10 cellular contexts compared by ENCODE assay signal in the genomic region with DNA sequence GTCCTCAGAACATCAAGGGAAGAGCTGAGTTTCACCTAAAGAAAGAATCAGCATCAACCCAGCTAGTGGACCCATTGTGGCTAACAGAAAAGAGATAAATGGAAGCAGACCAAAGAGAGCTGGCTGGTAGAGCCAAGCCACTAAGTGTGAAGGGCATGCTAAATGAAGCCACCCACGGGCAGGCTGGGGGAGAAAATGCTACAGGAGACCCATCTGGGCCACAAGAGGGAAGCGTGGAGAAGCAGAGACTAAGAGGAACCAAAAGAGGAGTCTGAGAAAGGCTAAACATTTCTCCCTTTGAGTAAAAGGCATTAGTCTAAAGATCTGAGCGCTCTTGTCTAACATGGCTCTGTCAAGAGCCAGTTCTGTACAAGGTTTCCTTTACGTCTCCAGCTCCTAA. TPM values are rescaled to one million over a fixed set of nuclear protein-coding genes. Genes with fewer than 3 reads are reported as not detected.
DNase-seq lines count a peak whose midpoint lies in the region; ATAC-seq lines count a peak whose summit lies in the region.
"Had no signal": no experiment of that assay in that cellular context is flagged by ENCODE, and none has a peak within 500 bp of the region (broad histone marks: within the 10 kb centered on the region; RNA-seq: fewer than 3 reads in every experiment).

No MANE protein-coding gene starts in this region.

- peak; percentile 11 for DNase-seq in stimulated activated CD4-positive, alpha-beta T cell treated with anti-CD3 and anti-CD28 coated beads, Interleukin-15, amount 100 ng/mL, for 24 hours
- no peak for DNase-seq in stimulated activated CD4-positive, alpha-beta T cell treated with anti-CD3 and anti-CD28 coated beads, Interleukin-2, amount 100 ng/mL, for 24 hours
- DNase-seq in UCSD-AML1 (lab: John Stamatoyannopoulos, UW; ENCODE audit: unreplicated experiment), result peak; percentile 34
- DNase-seq in activated CD4-positive, CD25-positive, alpha-beta regulatory T cell (lab: John Stamatoyannopoulos, UW), result no peak
- DNase-seq in cerebellum (ENCODE audit: low spot score), result no peak
- no peak for DNase-seq in occipital lobe (lab: John Stamatoyannopoulos, UW)
- DNase-seq: glutamatergic neuron, substantia nigra had no signal

- peaks cover 51% of the 10 kb centered on the region for H3K36me3 Mint-ChIP-seq in stimulated activated memory B cell treated with anti-CD40 and anti-IgM and Interleukin-4, amounts not matched to agents 10 μg/mL and 1 μg/mL and 100 μg/mL, for 72 hours

- H3K27me3 Mint-ChIP-seq in stimulated activated memory B cell treated with anti-CD40 and anti-IgM and Interleukin-4, amounts not matched to agents 10 μg/mL and 1 μg/mL and 100 μg/mL, for 72 hours, result no peaks in the 10 kb centered on the region

- H3K4me1 Mint-ChIP-seq in stimulated activated memory B cell treated with anti-CD40 and anti-IgM and Interleukin-4, amounts not matched to agents 10 μg/mL and 1 μg/mL and 100 μg/mL, for 72 hours, result peaks cover 35% of the 10 kb centered on the region

- peak; percentile 49 for ATAC-seq in HG02870 (IDR thresholded peaks at IDR 0.05; ENCODE audit: unreplicated experiment)
- ATAC-seq in stimulated activated memory B cell treated with anti-CD40 and anti-IgM and Interleukin-4, amounts not matched to agents 10 μg/mL and 1 μg/mL and 100 μg/mL, for 72 hours, result peak; percentile 84

- no peaks in the 10 kb centered on the region for H3K9me3 Mint-ChIP-seq in stimulated activated memory B cell treated with anti-CD40 and anti-IgM and Interleukin-4, amounts not matched to agents 10 μg/mL and 1 μg/mL and 100 μg/mL, for 72 hours

- peak overlapping the region; percentile 51 for H3K27ac Mint-ChIP-seq in stimulated activated memory B cell treated with anti-CD40 and anti-IgM and Interleukin-4, amounts not matched to agents 10 μg/mL and 1 μg/mL and 100 μg/mL, for 72 hours

- H3K4me3 Mint-ChIP-seq in stimulated activated memory B cell treated with anti-CD40 and anti-IgM and Interleukin-4, amounts not matched to agents 10 μg/mL and 1 μg/mL and 100 μg/mL, for 72 hours, result no peak overlapping the region

RNA-seq across cellular contexts. Expression of a gene that starts 15.8 kb away (rescaled TPM):
- 19.5 TPM for total RNA-seq in cerebellum
- total RNA-seq in occipital lobe, result 27.6 TPM

Comparison
In these comparisons a context has a peak if more than half of its experiments do, and no peak if none do; other contexts are left out.
1. DNase-seq: peak in stimulated activated CD4-positive, alpha-beta T cell treated with anti-CD3 and anti-CD28 coated beads, Interleukin-15, amount 100 ng/mL, for 24 hours (single experiment) and UCSD-AML1 (single experiment); none in stimulated activated CD4-positive, alpha-beta T cell treated with anti-CD3 and anti-CD28 coated beads, Interleukin-2, amount 100 ng/mL, for 24 hours (0 of 2), activated CD4-positive, CD25-positive, alpha-beta regulatory T cell (0 of 4), cerebellum (single experiment) and occipital lobe (single experiment).